Comparison of ENCODE assay signal across 1 cellular context in genomic region chr2:231579560-231579959, GRCh38.
TF ChIP-seq lines count a peak whose summit lies in the region.

No MANE protein-coding gene starts in this region.

TF ChIP-seq in HepG2, 621 proteins besides CTCF, POLR2A, EP300 and RAD21:
- TF ChIP-seq ATF7 (IDR thresholded peaks at IDR 0.05) (0 out of 2 replicates have a peak, but pooled peaks have one; percentile 8), ATF7 (CRISPR knock-in tag; IDR thresholded peaks at IDR 0.05) (no peak), CREB1 (IDR thresholded peaks at IDR 0.05) (peak; percentile 94), CREB1 (CRISPR knock-in tag; IDR thresholded peaks at IDR 0.05) (no peak), ZNF414 (CRISPR knock-in tag; IDR thresholded peaks at IDR 0.05) (no peak)
TF ChIP-seq in HepG2: peak in this region for 2.
